1 cellular context compared by ENCODE assay signal in genomic region chr5:113682497-113683136, GRCh38.
TF ChIP-seq lines count a peak whose summit lies in the region.

No MANE protein-coding gene starts in this region.

TF ChIP-seq in GM23338, 12 proteins besides CTCF, POLR2A, EP300 and RAD21 (continued from another document):
- peak; percentile 27; the same call in 1 of the 2 replicates for TF ChIP-seq ZNF462 (CRISPR knock-in tag; IDR thresholded peaks at IDR 0.05)
